In genomic region chr15:51736646-51737537, GRCh38 we compare ENCODE assay signal across 9 cellular contexts. TPM values are rescaled to one million over a fixed set of nuclear protein-coding genes. Genes with fewer than 3 reads are reported as not detected.
DNase-seq lines count a peak whose midpoint lies in the region; ATAC-seq and TF ChIP-seq lines count a peak whose summit lies in the region.
"Had no signal": no experiment of that assay in that cellular context is flagged by ENCODE, and none has a peak within 500 bp of the region (broad histone marks: within the 10 kb centered on the region; RNA-seq: fewer than 3 reads in every experiment).

No MANE protein-coding gene starts in this region.

- no peak for TF ChIP-seq CTCF in SK-N-SH (IDR thresholded peaks at IDR 0.05)
- TF ChIP-seq CTCF in gastrocnemius medialis (IDR thresholded peaks at IDR 0.05 in 4 of 5, conservative IDR thresholded peaks at IDR 0.05 in 1 of 5), result no peak

- TF ChIP-seq EP300 in SK-N-SH (IDR thresholded peaks at IDR 0.05; ENCODE audit: borderline replicate concordance in 1 of 2, low read depth in 1 of 2, low read length in 1 of 2), result no peak

- H3K4me3 ChIP-seq in CD4-positive, alpha-beta memory T cell (ENCODE audit: low read length in 2 of 2), result peak overlapping the region; percentile 57 to 62
- H3K4me3 ChIP-seq in SK-N-SH (ENCODE audit: low read depth in 2 of 2, low read length in 1 of 2) (peak overlapping the region; percentile 65 to 74), iPS DF 6.9 (ENCODE audit: low read length) (peak overlapping the region; percentile 71), gastrocnemius medialis (peak overlapping the region; percentile 69 to 81 (median 70))

- DNase-seq in CD4-positive, alpha-beta memory T cell, result peak; percentile 55 to 85 (median 66)
- DNase-seq in SK-N-SH, result peak; percentile 80
- DNase-seq in amygdala (lab: John Stamatoyannopoulos, UW), result peak in 31 of 56 donors; percentile 19 to 76 (median 57)
- DNase-seq in iPS DF 6.9 (ENCODE audit: low read depth, low spot score), result no peak
- peak in 1 of 2 donors; percentile 33 for DNase-seq in gastrocnemius medialis
- no peak for DNase-seq in amniotic stem cell (lab: John Stamatoyannopoulos, UW)

- peaks cover 51 to 71% (median 59%) of the 10 kb centered on the region in 4 donors for H3K4me1 Mint-ChIP-seq in CD4-positive, alpha-beta memory T cell

- H3K27me3 ChIP-seq in CD4-positive, alpha-beta memory T cell (ENCODE audit: insufficient read depth, low read length), result no peaks in the 10 kb centered on the region
- H3K27me3 ChIP-seq in SK-N-SH (ENCODE audit: insufficient read depth), result no peaks in the 10 kb centered on the region
- peaks cover 13% of the 10 kb centered on the region; the same call in 1 of the 2 replicates for H3K27me3 ChIP-seq in iPS DF 6.9 (ENCODE audit: control insufficient read depth, insufficient read depth, low read length)
- no peaks in the 10 kb centered on the region for H3K27me3 ChIP-seq in gastrocnemius medialis

- H3K4me3 Mint-ChIP-seq in CD4-positive, alpha-beta memory T cell, result peak overlapping the region; percentile 90 to 97 (median 92)

- H3K4me2 ChIP-seq in SK-N-SH, result peak overlapping the region; percentile 67

- CTCF ChIA-PET in CD4-positive, alpha-beta memory T cell (lab: Charles Lee; ENCODE audit: partially characterized antibody), result interaction anchor here (0.8 to 4.0 kb wide), 7 partner anchors 11 to 87 kb away, joined by 3 to 38 read pairs (median 4); partner anchors contain the start of gene TMOD2
- CTCF ChIA-PET in SK-N-SH (lab: Yijun Ruan, JAX), result interaction anchor here (0.7 to 17.1 kb wide), 10 partner anchors 10 to 87 kb away, joined by 3 to 130 read pairs (median 4); no protein-coding TSS in a partner anchor

- peak overlapping the region; percentile 45; the same call in 1 of the 2 replicates for H3K9ac ChIP-seq in SK-N-SH

- ATAC-seq in GM19372 (IDR thresholded peaks at IDR 0.05; ENCODE audit: low read depth, unreplicated experiment), result peak; percentile 38
- ATAC-seq in HG03565 (IDR thresholded peaks at IDR 0.05; ENCODE audit: unreplicated experiment), result peak; percentile 8
- peak; percentile 57 to 63 for ATAC-seq in gastrocnemius medialis

- intact Hi-C loops in CD4-positive, alpha-beta memory T cell (cut with micrococcal nuclease), result loop anchor here (1.0 to 10.0 kb wide), 4 partner anchors 14 to 788 kb away; partner anchors contain the start of genes MYO5A, TMOD2 and TMOD3
- intact Hi-C loops in gastrocnemius medialis (cut with DNase I; ENCODE audit: low total_unique reads), result loop anchor here (2.0 kb wide), 1 partner anchor 20 kb away; no protein-coding TSS in a partner anchor

- TF ChIP-seq POLR2A in gastrocnemius medialis (IDR thresholded peaks at IDR 0.05), result no peak

- in situ Hi-C loops in gastrocnemius medialis (cut with MboI; ENCODE audit: low sequenced_read_pairs in 4 of 4), result no loop called here

- POLR2A ChIA-PET in CD4-positive, alpha-beta memory T cell (lab: Charles Lee; ENCODE audit: partially characterized antibody), result interaction anchor here (0.9 to 3.5 kb wide), 21 partner anchors 11 to 791 kb away, joined by 3 to 31 read pairs (median 6); partner anchors contain the start of genes LEO1 and TMOD2
- POLR2A ChIA-PET in SK-N-SH (lab: Yijun Ruan, JAX), result interaction anchor here (0.6 to 1.7 kb wide), 9 partner anchors 11 to 235 kb away, joined by 3 to 7 read pairs (median 3); partner anchors contain the start of genes LEO1 and SCG3

- peaks cover 0 to 20% of the 10 kb centered on the region in 2 donors for H3K36me3 Mint-ChIP-seq in CD4-positive, alpha-beta memory T cell

- peaks cover 16% of the 10 kb centered on the region for H3K79me2 ChIP-seq in SK-N-SH (ENCODE audit: insufficient read depth)

- H3K27me3 Mint-ChIP-seq in CD4-positive, alpha-beta memory T cell, result no peaks in the 10 kb centered on the region

- H3K9me3 Mint-ChIP-seq in CD4-positive, alpha-beta memory T cell, result no peaks in the 10 kb centered on the region

- peaks cover 71% of the 10 kb centered on the region for H3K4me1 ChIP-seq in CD4-positive, alpha-beta memory T cell (ENCODE audit: insufficient read depth, low read length)
- H3K4me1 ChIP-seq in SK-N-SH (ENCODE audit: control insufficient read depth in 1 of 2, insufficient read depth in 2 of 2, low read depth in 1 of 2, low read length in 1 of 2) (peaks cover 0 to 23% of the 10 kb centered on the region in 2 experiments; a peak in 2 of 4 replicates), iPS DF 6.9 (ENCODE audit: control insufficient read depth, insufficient read depth, low read length) (peaks cover 2% of the 10 kb centered on the region; the same call in 1 of the 2 replicates), gastrocnemius medialis (peaks cover 29 to 41% of the 10 kb centered on the region in 2 donors)

- peak overlapping the region; percentile 89 for H2AFZ ChIP-seq in SK-N-SH (ENCODE audit: low read depth)

- H3F3A ChIP-seq in SK-N-SH (replicated peaks; ENCODE audit: insufficient read depth), result no peaks in the 10 kb centered on the region

- no peaks in the 10 kb centered on the region for H3K9me3 ChIP-seq in CD4-positive, alpha-beta memory T cell (ENCODE audit: control insufficient read depth in 1 of 2, low read length in 2 of 2)
- H3K9me3 ChIP-seq in SK-N-SH, result no peaks in the 10 kb centered on the region
- H3K9me3 ChIP-seq in iPS DF 6.9 (ENCODE audit: control insufficient read depth, insufficient read depth, low read length), result no peaks in the 10 kb centered on the region
- no peaks in the 10 kb centered on the region for H3K9me3 ChIP-seq in gastrocnemius medialis

- H3K27ac Mint-ChIP-seq in CD4-positive, alpha-beta memory T cell, result peak overlapping the region; percentile 94 to 98 (median 97)

- no peak for TF ChIP-seq RAD21 in SK-N-SH (IDR thresholded peaks at IDR 0.05; ENCODE audit: low read length)

- no peaks in the 10 kb centered on the region for H3K9me2 ChIP-seq in SK-N-SH

- H3K27ac ChIP-seq in CD4-positive, alpha-beta memory T cell (ENCODE audit: low read depth, low read length), result peak overlapping the region; percentile 65
- H3K27ac ChIP-seq in SK-N-SH (ENCODE audit: low read depth in 2 of 2, low read length in 1 of 2) (peak overlapping the region in 1 of 2 experiments; percentile 87; a peak in 2 of 4 replicates), iPS DF 6.9 (ENCODE audit: low read length) (no peak overlapping the region), gastrocnemius medialis (peak overlapping the region; percentile 74 to 84 (median 78))

- WGBS in SK-N-SH (ENCODE audit: low lambda C conversion rate), result 17% methylated on average over 22 of the region's 74 CpGs
- no CpG with 5 or more reads among the region's 74 CpGs for WGBS in iPS DF 6.9 (ENCODE audit: insufficient coverage, insufficient read length)

- no peaks in the 10 kb centered on the region for H4K20me1 ChIP-seq in SK-N-SH (ENCODE audit: insufficient read depth)

- H3K36me3 ChIP-seq in CD4-positive, alpha-beta memory T cell (ENCODE audit: insufficient read depth, low read length), result no peaks in the 10 kb centered on the region
- H3K36me3 ChIP-seq in SK-N-SH (replicated peaks in 1 of 2; ENCODE audit: control insufficient read depth in 1 of 2, insufficient read depth in 2 of 2, low read length in 1 of 2), result no peaks in the 10 kb centered on the region
- H3K36me3 ChIP-seq in iPS DF 6.9 (ENCODE audit: control insufficient read depth, insufficient read depth, low read length), result no peaks in the 10 kb centered on the region
- no peaks in the 10 kb centered on the region for H3K36me3 ChIP-seq in gastrocnemius medialis

TF ChIP-seq in SK-N-SH, 30 proteins besides CTCF, POLR2A, EP300 and RAD21:
- TF ChIP-seq EZH2phosphoT487 (IDR thresholded peaks at IDR 0.05; ENCODE audit: borderline replicate concordance, low read depth) (no peak), MAX (IDR thresholded peaks at IDR 0.05; ENCODE audit: low read depth) (peak; percentile 71; the same call in 1 of the 2 replicates), MXI1 (IDR thresholded peaks at IDR 0.05; ENCODE audit: low read depth, low read length) (peak; percentile 57)

RNA-seq across cellular contexts. Expression of gene LYSMD2, which starts 0.6 kb away (rescaled TPM):
- 10 to 100 TPM; 33.0 to 35.2 TPM for total RNA-seq in CD4-positive, alpha-beta memory T cell
- polyA plus RNA-seq in CD4-positive, alpha-beta memory T cell, result 10 to 100 TPM; 63.0 to 70.8 TPM
- polyA plus RNA-seq in SK-N-SH (2012; rRNA removed), result 10.3 and 14.2 TPM in 2 replicates
- polyA plus RNA-seq in SK-N-SH (2012; cell fraction: cytosol; rRNA removed), result 20.2 and 24.9 TPM in 2 replicates
- 6.6 and 8.0 TPM in 2 replicates for polyA plus RNA-seq in SK-N-SH (2012; cell fraction: nucleus; rRNA removed)
- 10 to 100 TPM in 2 of 4 donors, 1 to 10 TPM in 2; 5.8 to 16.1 (median 10.6) TPM for total RNA-seq in gastrocnemius medialis

RNA-seq across cellular contexts. Expression of gene TMOD2, which starts 14.5 kb away (rescaled TPM):
- 10 to 100 TPM; 20.0 to 20.3 TPM for total RNA-seq in CD4-positive, alpha-beta memory T cell
- polyA plus RNA-seq in CD4-positive, alpha-beta memory T cell, result 1 to 10 TPM; 1.4 to 2.8 TPM
- 2.7 and 4.4 TPM in 2 replicates for polyA plus RNA-seq in SK-N-SH (2012; rRNA removed)
- 4.3 TPM in 2 replicates for polyA plus RNA-seq in SK-N-SH (2012; cell fraction: cytosol; rRNA removed)
- 3.1 and 6.4 TPM in 2 replicates for polyA plus RNA-seq in SK-N-SH (2012; cell fraction: nucleus; rRNA removed)
- 1 to 10 TPM; 1.0 to 4.8 (median 2.4) TPM for total RNA-seq in gastrocnemius medialis

RNA-seq across cellular contexts. Expression of gene SCG3, which starts 55.6 kb away (rescaled TPM):
- not detected for total RNA-seq in CD4-positive, alpha-beta memory T cell
- polyA plus RNA-seq in CD4-positive, alpha-beta memory T cell, result not detected
- polyA plus RNA-seq in SK-N-SH (2012; rRNA removed), result 0.16 and 0.41 TPM in 2 replicates
- polyA plus RNA-seq in SK-N-SH (2012; cell fraction: cytosol; rRNA removed), result 0.67 and 0.85 TPM in 2 replicates
- 0.05 and 0.06 TPM in 2 replicates for polyA plus RNA-seq in SK-N-SH (2012; cell fraction: nucleus; rRNA removed)
- not detected for total RNA-seq in gastrocnemius medialis
- total RNA-seq: activated CD8-positive, alpha-beta memory T cell treated with anti-CD3 and anti-CD28 coated beads for 36 hours had no signal

Comparison
In these comparisons a context has a peak if more than half of its experiments do, and no peak if none do; other contexts are left out.
1. DNase-seq: peak in CD4-positive, alpha-beta memory T cell (5 of 5), SK-N-SH (single experiment) and amygdala (31 of 56); none in iPS DF 6.9 (single experiment) and amniotic stem cell (single experiment).
2. ATAC-seq: peak in every context shown above with its lines; median percentile 60 in gastrocnemius medialis; 38 in GM19372; 8 in HG03565.
3. Peak in every context shown above with its lines, with median percentiles within 50 percentile points of each other: H3K4me3 ChIP-seq.